25 cellular contexts compared by ENCODE assay signal in the genomic region with DNA sequence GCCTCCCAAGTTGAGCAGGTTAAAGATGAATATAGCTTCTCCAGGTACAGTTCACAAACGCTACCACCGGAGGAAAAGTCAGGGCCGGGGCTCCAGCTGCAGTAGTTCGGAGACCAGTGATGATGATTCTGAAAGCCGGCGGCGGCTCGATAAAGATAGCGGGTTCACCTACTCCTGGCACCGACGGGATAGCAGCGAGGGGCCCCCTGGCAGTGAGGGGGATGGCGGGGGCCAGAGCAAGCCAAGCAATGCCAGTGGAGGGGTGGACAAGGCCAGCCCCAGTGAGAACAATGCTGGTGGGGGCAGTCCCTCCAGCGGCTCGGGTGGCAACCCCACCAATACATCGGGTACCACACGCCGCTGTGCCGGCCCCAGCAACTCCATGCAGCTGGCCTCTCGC.
DNase-seq lines count a peak whose midpoint lies in the region; ATAC-seq, FAIRE-seq and TF ChIP-seq lines count a peak whose summit lies in the region.
"Had no signal": no experiment of that assay in that cellular context is flagged by ENCODE, and none has a peak within 500 bp of the region (broad histone marks: within the 10 kb centered on the region; RNA-seq: fewer than 3 reads in every experiment).

No MANE protein-coding gene starts in this region.

- peak overlapping the region; percentile 73 for H3K4me3 Mint-ChIP-seq in activated CD8-positive, alpha-beta T cell treated with anti-CD3 and anti-CD28 coated beads, Interleukin-2, amount 10 ng/mL, durations not matched to agents 7 days and 5 days
- H3K4me3 Mint-ChIP-seq in endodermal cell: no peak overlapping the region
- H3K4me3 Mint-ChIP-seq: activated B cell treated with CpG ODN at 0.5 μM for 24 hours, GM23338, nephron progenitor cell had no signal

- H3K36me3 Mint-ChIP-seq in activated CD8-positive, alpha-beta T cell treated with anti-CD3 and anti-CD28 coated beads, Interleukin-2, amount 10 ng/mL, durations not matched to agents 7 days and 5 days (ENCODE audit: low read depth): peaks cover 95% of the 10 kb centered on the region
- H3K36me3 Mint-ChIP-seq in endodermal cell (ENCODE audit: low read depth): peaks cover 54% of the 10 kb centered on the region

- H3K9me3 ChIP-seq in right cardiac atrium (ENCODE audit: control insufficient read depth, low read length) (no peaks in the 10 kb centered on the region), kidney (ENCODE audit: control insufficient read depth in 1 of 2, low read length in 2 of 2) (no peaks in the 10 kb centered on the region), upper lobe of right lung (no peaks in the 10 kb centered on the region), endodermal cell (ENCODE audit: control insufficient read depth, low read length) (no peaks in the 10 kb centered on the region)
- H3K9me3 ChIP-seq: body of pancreas had no signal

- H3K4me3 ChIP-seq in right cardiac atrium (ENCODE audit: low read length): no peak overlapping the region
- no peak overlapping the region for H3K4me3 ChIP-seq in kidney (ENCODE audit: low read length in 2 of 2)
- no peak overlapping the region for H3K4me3 ChIP-seq in upper lobe of right lung
- no peak overlapping the region for H3K4me3 ChIP-seq in endodermal cell (ENCODE audit: low read length)
- H3K4me3 ChIP-seq: body of pancreas, GM23338, PC-9, upper lobe of left lung had no signal

- H3K27me3 ChIP-seq in right cardiac atrium (ENCODE audit: control insufficient read depth, insufficient read depth) (no peaks in the 10 kb centered on the region), upper lobe of right lung (no peaks in the 10 kb centered on the region), endodermal cell (ENCODE audit: control insufficient read depth, insufficient read depth, low read length, poor library complexity, severe bottlenecking) (no peaks in the 10 kb centered on the region)
- H3K27me3 ChIP-seq: body of pancreas, upper lobe of left lung had no signal

- H3K4me1 Mint-ChIP-seq in activated CD8-positive, alpha-beta T cell treated with anti-CD3 and anti-CD28 coated beads, Interleukin-2, amount 10 ng/mL, durations not matched to agents 7 days and 5 days (ENCODE audit: low read depth): peaks cover 76% of the 10 kb centered on the region
- H3K4me1 Mint-ChIP-seq in endodermal cell: no peaks in the 10 kb centered on the region
- H3K4me1 Mint-ChIP-seq: activated B cell treated with CpG ODN at 0.5 μM for 24 hours, nephron progenitor cell had no signal

- 98% methylated on average over 20 of the region's 20 CpGs for WGBS in right cardiac atrium
- WGBS in endodermal cell (ENCODE audit: insufficient coverage in 1 of 2, insufficient read length in 1 of 2), 2 experiments: 96% methylated on average over 14 to 20 of the region's 20 CpGs

- H3K4me1 ChIP-seq in right cardiac atrium (ENCODE audit: control insufficient read depth, insufficient read depth, low read length) (peaks cover 4% of the 10 kb centered on the region), kidney (ENCODE audit: control insufficient read depth in 1 of 2, insufficient read depth in 1 of 2, low read depth in 1 of 2, low read length in 2 of 2) (peaks cover 2 to 3% of the 10 kb centered on the region in 2 donors), upper lobe of right lung (no peaks in the 10 kb centered on the region), endodermal cell (ENCODE audit: control insufficient read depth, insufficient read depth, low read length) (no peaks in the 10 kb centered on the region)

- H3K36me3 ChIP-seq in kidney (ENCODE audit: control insufficient read depth in 1 of 2, insufficient read depth in 2 of 2, low read length in 2 of 2) (peaks cover 19 to 60% of the 10 kb centered on the region in 2 donors), upper lobe of right lung (peaks cover 68% of the 10 kb centered on the region), endodermal cell (ENCODE audit: control insufficient read depth, insufficient read depth, low read length) (peaks cover 55% of the 10 kb centered on the region)

- H3K9me3 Mint-ChIP-seq in activated CD8-positive, alpha-beta T cell treated with anti-CD3 and anti-CD28 coated beads, Interleukin-2, amount 10 ng/mL, durations not matched to agents 7 days and 5 days (ENCODE audit: insufficient read depth): peaks cover 21% of the 10 kb centered on the region
- no peaks in the 10 kb centered on the region for H3K9me3 Mint-ChIP-seq in endodermal cell
- H3K9me3 Mint-ChIP-seq: GM23338 had no signal

- H3K27me3 Mint-ChIP-seq in activated CD8-positive, alpha-beta T cell treated with anti-CD3 and anti-CD28 coated beads, Interleukin-2, amount 10 ng/mL, durations not matched to agents 7 days and 5 days (ENCODE audit: low read depth): no peaks in the 10 kb centered on the region
- no peaks in the 10 kb centered on the region for H3K27me3 Mint-ChIP-seq in endodermal cell (ENCODE audit: insufficient read depth)
- H3K27me3 Mint-ChIP-seq: activated B cell treated with CpG ODN at 0.5 μM for 24 hours had no signal

- FAIRE-seq in kidney (lab: Jason Lieb, UNC): no peak
- FAIRE-seq: colon, GM12892 had no signal

- intact Hi-C loops in right cardiac atrium (cut with DNase I) (no loop called here), Right ventricle myocardium inferior (cut with DNase I) (loop anchor here (5.0 kb wide), 1 partner anchor 60 kb away; a partner anchor contains a TSS), kidney (cut with DNase I) (no loop called here), upper lobe of right lung (cut with DNase I) (no loop called here)

- POLR2A ChIA-PET in activated CD8-positive, alpha-beta T cell treated with anti-CD3 and anti-CD28 coated beads, Interleukin-2, amount 10 ng/mL, durations not matched to agents 7 days and 5 days (lab: Charles Lee): interaction anchor here (0.9 to 4.1 kb wide), 7 partner anchors 27 to 185 kb away, joined by 3 to 29 read pairs (median 3); a partner anchor contains a TSS

- no peak for DNase-seq in right cardiac atrium
- no peak for DNase-seq in Right ventricle myocardium inferior (ENCODE audit: missing footprints)
- DNase-seq in activated CD8-positive, alpha-beta T cell treated with anti-CD3 and anti-CD28 coated beads, Interleukin-2, amount 10 ng/mL, durations not matched to agents 7 days and 5 days: no peak
- peak; percentile 67 for DNase-seq in kidney
- no peak for DNase-seq in upper lobe of right lung
- no peak for DNase-seq in NCI-H2029 treated with DMSO at 0.1 percent for 48 hours (lab: John Stamatoyannopoulos, UW)
- no peak for DNase-seq in endodermal cell
- DNase-seq: activated B cell treated with CpG ODN at 0.5 μM for 24 hours; body of pancreas; COR-L47; DMS79 treated with DMSO at 0.1 percent for 48 hours; KG1; left colon; MV-4-11; NCI-H187; NCI-H345; nephron progenitor cell; PC-9; stimulated activated CD4-positive, alpha-beta T cell treated with anti-CD3 and anti-CD28 coated beads, Interleukin-2, amount 100 ng/mL, for 24 hours; stimulated activated naive CD4-positive, alpha-beta T cell treated with Interleukin-2 at 50 U/mL for 16 hours had no signal

- peak overlapping the region; percentile 97 for H3K27ac Mint-ChIP-seq in activated CD8-positive, alpha-beta T cell treated with anti-CD3 and anti-CD28 coated beads, Interleukin-2, amount 10 ng/mL, durations not matched to agents 7 days and 5 days
- no peak overlapping the region for H3K27ac Mint-ChIP-seq in endodermal cell
- H3K27ac Mint-ChIP-seq: activated B cell treated with CpG ODN at 0.5 μM for 24 hours, GM23338 had no signal

- no peak overlapping the region for H3K9ac ChIP-seq in kidney (ENCODE audit: low read length in 2 of 2)
- no peak overlapping the region for H3K9ac ChIP-seq in endodermal cell (ENCODE audit: extremely low read depth, low read length, poor library complexity, severe bottlenecking)

- CTCF ChIA-PET in activated CD8-positive, alpha-beta T cell treated with anti-CD3 and anti-CD28 coated beads, Interleukin-2, amount 10 ng/mL, durations not matched to agents 7 days and 5 days (lab: Charles Lee): interaction anchor here (1.1 to 4.5 kb wide), 8 partner anchors 9 to 185 kb away, joined by 3 to 28 read pairs (median 7); no protein-coding TSS in a partner anchor

- ATAC-seq in right cardiac atrium (peak; percentile 22), Right ventricle myocardium inferior (no peak), upper lobe of right lung (peak; percentile 41), HG02884 (IDR thresholded peaks at IDR 0.05; ENCODE audit: unreplicated experiment) (no peak)
- no peak for ATAC-seq in activated CD8-positive, alpha-beta T cell treated with anti-CD3 and anti-CD28 coated beads, Interleukin-2, amount 10 ng/mL, durations not matched to agents 7 days and 5 days
- ATAC-seq: body of pancreas, GM23338 had no signal

- TF ChIP-seq CTCF in kidney (IDR thresholded peaks at IDR 0.05; ENCODE audit: borderline replicate concordance, extremely low read depth, insufficient read depth): no peak
- no peak for TF ChIP-seq CTCF in upper lobe of right lung (IDR thresholded peaks at IDR 0.05)
- no peak for TF ChIP-seq CTCF in endodermal cell (conservative IDR thresholded peaks at IDR 0.05)

- H3K27ac ChIP-seq in right cardiac atrium (ENCODE audit: low read length) (no peak overlapping the region), kidney (ENCODE audit: low read depth in 2 of 2, low read length in 2 of 2) (no peak overlapping the region), upper lobe of right lung (no peak overlapping the region), endodermal cell (ENCODE audit: low read depth, low read length) (no peak overlapping the region)
- H3K27ac ChIP-seq: body of pancreas, PC-9 had no signal

Comparison
In these comparisons a context has a peak if more than half of its experiments do, and no peak if none do; other contexts are left out.
1. ATAC-seq: peak in right cardiac atrium (2 of 2) and upper lobe of right lung (single experiment); none in Right ventricle myocardium inferior (single experiment), activated CD8-positive, alpha-beta T cell treated with anti-CD3 and anti-CD28 coated beads, Interleukin-2, amount 10 ng/mL, durations not matched to agents 7 days and 5 days (single experiment) and HG02884 (single experiment).